In the genomic region with DNA sequence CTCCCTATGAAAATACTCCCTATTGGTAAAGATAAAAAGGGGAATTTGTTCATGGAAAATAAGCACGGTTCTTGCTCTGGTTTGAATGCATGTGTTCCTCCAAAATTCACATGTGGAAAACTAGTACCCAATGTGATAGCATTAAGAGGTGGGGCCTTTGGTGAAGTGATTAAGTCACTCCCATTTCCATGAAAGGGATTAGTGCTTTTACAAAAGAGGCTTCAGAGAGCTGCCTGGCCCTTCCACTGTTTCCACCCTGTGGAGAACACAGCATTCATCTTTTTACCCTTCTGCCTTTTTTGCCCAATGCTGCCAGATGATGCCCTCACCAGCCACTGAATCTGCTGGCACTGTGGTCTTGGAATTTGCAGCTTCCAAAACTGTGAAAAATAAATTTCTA, we compare ENCODE assay signal across 31 cellular contexts.
"Had no signal": no experiment of that assay in that cellular context is flagged by ENCODE, and none has a peak within 500 bp of the region (broad histone marks: within the 10 kb centered on the region; RNA-seq: fewer than 3 reads in every experiment).

No MANE protein-coding gene starts in this region.

- H3K27me3 Mint-ChIP-seq: activated CD4-positive, alpha-beta memory T cell treated with anti-CD3 and anti-CD28 coated beads, Interleukin-2, amount 10 ng/mL, durations not matched to agents 7 days and 5 days had no signal

- H3K27ac Mint-ChIP-seq: activated CD4-positive, alpha-beta memory T cell treated with anti-CD3 and anti-CD28 coated beads, Interleukin-2, amount 10 ng/mL, durations not matched to agents 7 days and 5 days; activated naive CD8-positive, alpha-beta T cell treated with anti-CD3 and anti-CD28 coated beads for 36 hours; activated T-cell treated with anti-CD3 and anti-CD28 coated beads, Interleukin-2, amount 50 U/mL, for 72 hours; activated T-helper 17 cell treated with anti-CD3 and anti-CD28 coated beads, Interleukin-2, amount 50 U/mL, for 72 hours had no signal

- H3K4me2 ChIP-seq: PC-9 had no signal

- H3K4me1 Mint-ChIP-seq: activated CD4-positive, alpha-beta memory T cell treated with anti-CD3 and anti-CD28 coated beads, Interleukin-2, amount 10 ng/mL, durations not matched to agents 7 days and 5 days; activated naive CD8-positive, alpha-beta T cell treated with anti-CD3 and anti-CD28 coated beads for 36 hours; activated T-helper 17 cell treated with anti-CD3 and anti-CD28 coated beads, Interleukin-2, amount 50 U/mL, for 72 hours had no signal

- H2AFZ ChIP-seq: PC-9 had no signal

- ATAC-seq: activated T-cell treated with anti-CD3 and anti-CD28 coated beads, Interleukin-2, amount 50 U/mL, for 72 hours; activated T-helper 17 cell treated with anti-CD3 and anti-CD28 coated beads, Interleukin-2, amount 50 U/mL, for 72 hours; Right ventricle myocardium inferior had no signal

- H3K27ac ChIP-seq: cardiac muscle cell, PC-9, RWPE1, VCaP had no signal

- DNase-seq: activated CD4-positive, alpha-beta memory T cell treated with anti-CD3 and anti-CD28 coated beads, Interleukin-2, amount 10 ng/mL, durations not matched to agents 7 days and 5 days; activated CD4-positive, alpha-beta T cell treated with anti-CD3 and anti-CD28 coated beads for 1 hour; activated CD4-positive, alpha-beta T cell treated with anti-CD3 and anti-CD28 coated beads for 48 hours; activated CD4-positive, CD25-positive, alpha-beta regulatory T cell; activated effector memory CD4-positive, alpha-beta T cell treated with anti-CD3 and anti-CD28 coated beads, Interleukin-2, amount 50 U/mL, for 16 hours; activated naive CD4-positive, alpha-beta T cell; activated naive CD4-positive, alpha-beta T cell treated with anti-CD3 and anti-CD28 coated beads, Interleukin-2, amount 50 U/mL, for 16 hours; activated naive CD8-positive, alpha-beta T cell treated with anti-CD3 and anti-CD28 coated beads for 36 hours; activated T-cell treated with anti-CD3 and anti-CD28 coated beads, Interleukin-2, amount 50 U/mL, for 1 hour; activated T-cell treated with anti-CD3 and anti-CD28 coated beads, Interleukin-2, amount 50 U/mL, for 72 hours; amniotic stem cell; aorta; Karpas-422; NCI-H1417 treated with DMSO at 0.1 percent for 48 hours; NCI-H2081; NCI-H446; NCI-H510A treated with DMSO at 0.1 percent for 48 hours; NCI-H526 treated with DMSO at 0.1 percent for 48 hours; NCI-H774; PC-9; SIG-M5; SW 1271; T-helper 1 cell; T-helper 2 cell; T-helper 9 cell had no signal

- H3K9me3 Mint-ChIP-seq: activated T-cell treated with anti-CD3 and anti-CD28 coated beads, Interleukin-2, amount 50 U/mL, for 72 hours; activated T-helper 17 cell treated with anti-CD3 and anti-CD28 coated beads, Interleukin-2, amount 50 U/mL, for 72 hours had no signal

- H3K36me3 ChIP-seq: cardiac muscle cell had no signal

- H3K4me3 ChIP-seq: cardiac muscle cell, PC-9 had no signal

- H3K4me3 Mint-ChIP-seq: activated CD4-positive, alpha-beta memory T cell treated with anti-CD3 and anti-CD28 coated beads, Interleukin-2, amount 10 ng/mL, durations not matched to agents 7 days and 5 days; activated naive CD8-positive, alpha-beta T cell treated with anti-CD3 and anti-CD28 coated beads for 36 hours; activated T-cell treated with anti-CD3 and anti-CD28 coated beads, Interleukin-2, amount 50 U/mL, for 72 hours; activated T-helper 17 cell treated with anti-CD3 and anti-CD28 coated beads, Interleukin-2, amount 50 U/mL, for 72 hours had no signal

- H3K27me3 ChIP-seq: cardiac muscle cell had no signal

- FAIRE-seq: RCC 7860 had no signal

- H3K36me3 Mint-ChIP-seq: activated naive CD8-positive, alpha-beta T cell treated with anti-CD3 and anti-CD28 coated beads for 36 hours had no signal
